21 cellular contexts compared by ENCODE assay signal in the genomic region with DNA sequence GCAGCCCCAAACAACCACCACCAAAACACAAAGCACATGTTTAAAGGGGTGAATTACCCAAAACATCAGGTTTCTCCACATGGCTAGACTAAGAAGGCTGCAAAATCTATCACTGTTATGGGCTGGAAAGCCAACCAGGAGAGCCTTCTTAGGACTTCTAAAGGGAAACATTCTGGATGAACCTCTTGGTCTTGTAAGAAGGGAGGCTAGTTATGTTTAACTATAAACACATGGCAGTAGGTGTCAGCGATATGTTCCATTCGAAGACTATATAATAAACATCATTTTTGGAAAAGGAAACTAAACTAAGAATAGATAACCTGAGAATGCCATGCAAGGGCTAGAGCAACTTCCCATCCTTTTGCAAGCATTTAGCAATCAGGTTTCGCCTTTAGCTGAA.
DNase-seq lines count a peak whose midpoint lies in the region; ATAC-seq and FAIRE-seq lines count a peak whose summit lies in the region.
"Had no signal": no experiment of that assay in that cellular context is flagged by ENCODE, and none has a peak within 500 bp of the region (broad histone marks: within the 10 kb centered on the region; RNA-seq: fewer than 3 reads in every experiment).

No MANE protein-coding gene starts in this region.

- intact Hi-C loops in activated naive CD4-positive, alpha-beta T cell treated with anti-CD3 and anti-CD28 coated beads for 36 hours (cut with micrococcal nuclease) = no loop called here

- CTCF ChIA-PET in activated naive CD4-positive, alpha-beta T cell treated with anti-CD3 and anti-CD28 coated beads for 36 hours (lab: Charles Lee) = interaction anchor here (0.7 to 1.0 kb wide), 3 partner anchors 14 to 214 kb away, joined by 3 to 4 read pairs (median 3); no protein-coding TSS in a partner anchor

- peak overlapping the region; percentile 46 for H3K27ac Mint-ChIP-seq in activated naive CD4-positive, alpha-beta T cell treated with anti-CD3 and anti-CD28 coated beads for 36 hours
- H3K27ac Mint-ChIP-seq in activated naive CD8-positive, alpha-beta T cell treated with anti-CD3 and anti-CD28 coated beads, Interleukin-2, amount 50 U/mL, for 24 hours = peak overlapping the region; percentile 80
- H3K27ac Mint-ChIP-seq in stimulated activated naive B cell treated with anti-CD40 and anti-IgM and Interleukin-4, amounts not matched to agents 10 μg/mL and 1 μg/mL and 100 μg/mL, for 72 hours = peak overlapping the region; percentile 75
- H3K27ac Mint-ChIP-seq: HFFc6 had no signal

- no peaks in the 10 kb centered on the region for H3K9me3 Mint-ChIP-seq in activated naive CD4-positive, alpha-beta T cell treated with anti-CD3 and anti-CD28 coated beads for 36 hours
- H3K9me3 Mint-ChIP-seq in activated naive CD8-positive, alpha-beta T cell treated with anti-CD3 and anti-CD28 coated beads, Interleukin-2, amount 50 U/mL, for 24 hours = no peaks in the 10 kb centered on the region
- H3K9me3 Mint-ChIP-seq in stimulated activated naive B cell treated with anti-CD40 and anti-IgM and Interleukin-4, amounts not matched to agents 10 μg/mL and 1 μg/mL and 100 μg/mL, for 72 hours = peaks cover 5 to 6% of the 10 kb centered on the region in 2 donors
- H3K9me3 Mint-ChIP-seq: HFFc6 had no signal

- peaks cover under 1% of the 10 kb centered on the region for H3K36me3 Mint-ChIP-seq in activated naive CD4-positive, alpha-beta T cell treated with anti-CD3 and anti-CD28 coated beads for 36 hours (ENCODE audit: low read depth)
- H3K36me3 Mint-ChIP-seq in activated naive CD8-positive, alpha-beta T cell treated with anti-CD3 and anti-CD28 coated beads, Interleukin-2, amount 50 U/mL, for 24 hours (ENCODE audit: low read depth) = peaks cover 32% of the 10 kb centered on the region
- H3K36me3 Mint-ChIP-seq in stimulated activated naive B cell treated with anti-CD40 and anti-IgM and Interleukin-4, amounts not matched to agents 10 μg/mL and 1 μg/mL and 100 μg/mL, for 72 hours = peaks cover 9 to 28% of the 10 kb centered on the region in 2 donors
- H3K36me3 Mint-ChIP-seq: CD4-positive, alpha-beta memory T cell had no signal

- no peaks in the 10 kb centered on the region for H3K27me3 Mint-ChIP-seq in activated naive CD4-positive, alpha-beta T cell treated with anti-CD3 and anti-CD28 coated beads for 36 hours (ENCODE audit: low read depth)
- no peaks in the 10 kb centered on the region for H3K27me3 Mint-ChIP-seq in activated naive CD8-positive, alpha-beta T cell treated with anti-CD3 and anti-CD28 coated beads, Interleukin-2, amount 50 U/mL, for 24 hours
- no peaks in the 10 kb centered on the region for H3K27me3 Mint-ChIP-seq in stimulated activated naive B cell treated with anti-CD40 and anti-IgM and Interleukin-4, amounts not matched to agents 10 μg/mL and 1 μg/mL and 100 μg/mL, for 72 hours
- H3K27me3 Mint-ChIP-seq: CD4-positive, alpha-beta memory T cell had no signal

- DNase-seq in activated naive CD4-positive, alpha-beta T cell treated with anti-CD3 and anti-CD28 coated beads for 36 hours = no peak
- no peak for DNase-seq in activated naive CD4-positive, alpha-beta T cell treated with anti-CD3 and anti-CD28 coated beads, Interleukin-2, amount 50 U/mL, for 16 hours
- DNase-seq in NOMO-1 treated with DMSO at 0.1 percent for 48 hours (lab: John Stamatoyannopoulos, UW; ENCODE audit: unreplicated experiment) (peak; percentile 30), frontal cortex (ENCODE audit: low spot score in 2 of 2) (no peak)
- no peak for DNase-seq in activated naive CD8-positive, alpha-beta T cell treated with anti-CD3 and anti-CD28 coated beads, Interleukin-2, amount 50 U/mL, for 24 hours
- no peak for DNase-seq in stimulated activated naive B cell treated with anti-CD40 and anti-IgM and Interleukin-4, amounts not matched to agents 10 μg/mL and 1 μg/mL and 100 μg/mL, for 72 hours
- DNase-seq: AML-193; CD4-positive, alpha-beta memory T cell; DND-41; GOT3; HFFc6; MG63; NCI-H1092 treated with DMSO at 0.1 percent for 48 hours; NCI-H1694 treated with DMSO at 0.1 percent for 48 hours; NCI-H446; NCI-H748 treated with DMSO at 0.1 percent for 48 hours; Peyer's patch; Right ventricle myocardium superior had no signal

- no peak for FAIRE-seq in frontal cortex (lab: Jason Lieb, UNC)
- FAIRE-seq: D721Med had no signal

- no peak for ATAC-seq in activated naive CD8-positive, alpha-beta T cell treated with anti-CD3 and anti-CD28 coated beads, Interleukin-2, amount 50 U/mL, for 24 hours
- ATAC-seq in stimulated activated naive B cell treated with anti-CD40 and anti-IgM and Interleukin-4, amounts not matched to agents 10 μg/mL and 1 μg/mL and 100 μg/mL, for 72 hours (replicated peaks) = no peak
- ATAC-seq in HG02759 (IDR thresholded peaks at IDR 0.05; ENCODE audit: unreplicated experiment) = no peak
- ATAC-seq in HG03159 (IDR thresholded peaks at IDR 0.05; ENCODE audit: unreplicated experiment) = no peak

- peaks cover 86% of the 10 kb centered on the region for H3K4me1 Mint-ChIP-seq in activated naive CD4-positive, alpha-beta T cell treated with anti-CD3 and anti-CD28 coated beads for 36 hours (ENCODE audit: low read depth)
- peaks cover 92% of the 10 kb centered on the region for H3K4me1 Mint-ChIP-seq in activated naive CD8-positive, alpha-beta T cell treated with anti-CD3 and anti-CD28 coated beads, Interleukin-2, amount 50 U/mL, for 24 hours
- peaks cover 59 to 95% of the 10 kb centered on the region in 2 donors for H3K4me1 Mint-ChIP-seq in stimulated activated naive B cell treated with anti-CD40 and anti-IgM and Interleukin-4, amounts not matched to agents 10 μg/mL and 1 μg/mL and 100 μg/mL, for 72 hours

- H3K4me3 Mint-ChIP-seq in activated naive CD4-positive, alpha-beta T cell treated with anti-CD3 and anti-CD28 coated beads for 36 hours = no peak overlapping the region
- H3K4me3 Mint-ChIP-seq in activated naive CD8-positive, alpha-beta T cell treated with anti-CD3 and anti-CD28 coated beads, Interleukin-2, amount 50 U/mL, for 24 hours = no peak overlapping the region
- peak overlapping the region in 1 of 2 donors; percentile 10 for H3K4me3 Mint-ChIP-seq in stimulated activated naive B cell treated with anti-CD40 and anti-IgM and Interleukin-4, amounts not matched to agents 10 μg/mL and 1 μg/mL and 100 μg/mL, for 72 hours
- H3K4me3 Mint-ChIP-seq: HFFc6 had no signal
